Comparison of ENCODE assay signal across 16 cellular contexts in genomic region chr4:78557841-78558240, GRCh38. TPM values are rescaled to one million over a fixed set of nuclear protein-coding genes. Genes with fewer than 3 reads are reported as not detected.
A peak's percentile ranks its signal among the peaks of the same experiment; 100 is the strongest.
DNase-seq lines count a peak whose midpoint lies in the region; ATAC-seq and TF ChIP-seq lines count a peak whose summit lies in the region.
"Had no signal": no experiment of that assay in that cellular context is flagged by ENCODE, and none has a peak within 500 bp of the region (broad histone marks: within the 10 kb centered on the region; RNA-seq: fewer than 3 reads in every experiment).

No MANE protein-coding gene starts in this region.

- peak overlapping the region; percentile 93 for H3K27ac Mint-ChIP-seq in Calu3 (ENCODE audit: unreplicated experiment)
- no peak overlapping the region for H3K27ac Mint-ChIP-seq in stimulated activated naive B cell treated with anti-CD40 and anti-IgM and Interleukin-4, amounts not matched to agents 10 μg/mL and 1 μg/mL and 100 μg/mL, for 72 hours
- H3K27ac Mint-ChIP-seq: GM23338 had no signal

- H3K4me3 Mint-ChIP-seq in Calu3 (ENCODE audit: low read depth, unreplicated experiment) = no peak overlapping the region
- no peak overlapping the region for H3K4me3 Mint-ChIP-seq in stimulated activated naive B cell treated with anti-CD40 and anti-IgM and Interleukin-4, amounts not matched to agents 10 μg/mL and 1 μg/mL and 100 μg/mL, for 72 hours
- H3K4me3 Mint-ChIP-seq: CD4-positive, CD25-positive, alpha-beta regulatory T cell; GM23338 had no signal

- no peaks in the 10 kb centered on the region for H4K20me1 ChIP-seq in PC-9 (ENCODE audit: insufficient read depth)
- H4K20me1 ChIP-seq in hepatocyte (ENCODE audit: insufficient read depth, poor library complexity, severe bottlenecking) = no peaks in the 10 kb centered on the region
- H4K20me1 ChIP-seq in smooth muscle cell (ENCODE audit: low read depth) = no peaks in the 10 kb centered on the region

- no peak for TF ChIP-seq CTCF in Calu3 (IDR thresholded peaks at IDR 0.05; ENCODE audit: unreplicated experiment)
- TF ChIP-seq CTCF in PC-9 (conservative IDR thresholded peaks at IDR 0.05) = no peak
- TF ChIP-seq CTCF in hepatocyte (IDR thresholded peaks at IDR 0.05; ENCODE audit: poor library complexity) = no peak
- TF ChIP-seq CTCF in smooth muscle cell (IDR thresholded peaks at IDR 0.05; ENCODE audit: borderline replicate concordance, insufficient read depth, poor library complexity, severe bottlenecking) = no peak

- H3K4me3 ChIP-seq in PC-9 (no peak overlapping the region), hepatocyte (no peak overlapping the region), smooth muscle cell (no peak overlapping the region)
- H3K4me3 ChIP-seq: GM23338 had no signal

- H3K4me1 ChIP-seq in PC-9 (replicated peaks; ENCODE audit: insufficient read depth) (peaks cover 84% of the 10 kb centered on the region), hepatocyte (ENCODE audit: insufficient read depth) (peaks cover 62% of the 10 kb centered on the region), smooth muscle cell (ENCODE audit: low read depth) (peaks cover 19% of the 10 kb centered on the region)

- H3K9me2 ChIP-seq in PC-9 (ENCODE audit: insufficient read depth) = no peaks in the 10 kb centered on the region
- no peaks in the 10 kb centered on the region for H3K9me2 ChIP-seq in hepatocyte (replicated peaks; ENCODE audit: insufficient read depth)

- H3K79me2 ChIP-seq in PC-9 (ENCODE audit: low read depth) = peaks cover 53% of the 10 kb centered on the region
- peaks cover 38% of the 10 kb centered on the region for H3K79me2 ChIP-seq in hepatocyte
- no peaks in the 10 kb centered on the region for H3K79me2 ChIP-seq in smooth muscle cell (ENCODE audit: low read depth)

- H3K9me3 Mint-ChIP-seq in Calu3 (ENCODE audit: low read depth, unreplicated experiment) = no peaks in the 10 kb centered on the region
- H3K9me3 Mint-ChIP-seq in stimulated activated naive B cell treated with anti-CD40 and anti-IgM and Interleukin-4, amounts not matched to agents 10 μg/mL and 1 μg/mL and 100 μg/mL, for 72 hours = no peaks in the 10 kb centered on the region
- H3K9me3 Mint-ChIP-seq: GM23338 had no signal

- peaks cover 55% of the 10 kb centered on the region for H3K4me1 Mint-ChIP-seq in Calu3 (ENCODE audit: low read depth, unreplicated experiment)
- no peaks in the 10 kb centered on the region for H3K4me1 Mint-ChIP-seq in stimulated activated naive B cell treated with anti-CD40 and anti-IgM and Interleukin-4, amounts not matched to agents 10 μg/mL and 1 μg/mL and 100 μg/mL, for 72 hours
- H3K4me1 Mint-ChIP-seq: CD4-positive, CD25-positive, alpha-beta regulatory T cell had no signal

- H3F3A ChIP-seq in PC-9 (ENCODE audit: insufficient read depth, low read depth) (peaks cover 30% of the 10 kb centered on the region), smooth muscle cell (ENCODE audit: low read depth) (peaks cover 13% of the 10 kb centered on the region)

- CTCF ChIA-PET in Calu3 (lab: Charles Lee) (no interaction called here), PC-9 (lab: Charles Lee) (no interaction called here)

- H3K9me3 ChIP-seq in PC-9 (ENCODE audit: insufficient read depth, low read depth) (no peaks in the 10 kb centered on the region), hepatocyte (ENCODE audit: low read depth) (no peaks in the 10 kb centered on the region), smooth muscle cell (replicated peaks; ENCODE audit: low read depth) (no peaks in the 10 kb centered on the region)

- no peaks in the 10 kb centered on the region for H3K27me3 ChIP-seq in PC-9 (ENCODE audit: insufficient read depth, low read depth)
- no peaks in the 10 kb centered on the region for H3K27me3 ChIP-seq in hepatocyte
- no peaks in the 10 kb centered on the region for H3K27me3 ChIP-seq in smooth muscle cell (ENCODE audit: low read depth)

- BruUV-seq in Calu3 (replicated peaks; lab: Mats Ljungman, UMichigan) = no TSS peak
- BruUV-seq in PC-9 (replicated peaks; lab: Mats Ljungman, UMichigan) = no TSS peak

- no peak for DNase-seq in Calu3
- DNase-seq in PC-9 = no peak
- DNase-seq in hepatocyte (ENCODE audit: low spot score) = no peak
- DNase-seq in smooth muscle cell (lab: John Stamatoyannopoulos, UW; ENCODE audit: unreplicated experiment) = no peak
- DNase-seq in AML-193 (lab: John Stamatoyannopoulos, UW) = no peak
- no peak for DNase-seq in stimulated activated naive B cell treated with anti-CD40 and anti-IgM and Interleukin-4, amounts not matched to agents 10 μg/mL and 1 μg/mL and 100 μg/mL, for 72 hours
- DNase-seq: CD4-positive, CD25-positive, alpha-beta regulatory T cell; DMS79 treated with DMSO at 0.1 percent for 48 hours; NCI-H187 treated with DMSO at 0.1 percent for 48 hours; NCI-H2171 treated with DMSO at 0.1 percent for 48 hours; NCI-H774; SHP77 had no signal

- ATAC-seq in GM19023 (IDR thresholded peaks at IDR 0.05; ENCODE audit: unreplicated experiment) (no peak), HG03354 (IDR thresholded peaks at IDR 0.05; ENCODE audit: poor library complexity, severe bottlenecking, unreplicated experiment) (no peak)
- no peak for ATAC-seq in stimulated activated naive B cell treated with anti-CD40 and anti-IgM and Interleukin-4, amounts not matched to agents 10 μg/mL and 1 μg/mL and 100 μg/mL, for 72 hours (replicated peaks)
- ATAC-seq: Panc1 had no signal

- no peaks in the 10 kb centered on the region for H3K27me3 Mint-ChIP-seq in Calu3 (ENCODE audit: unreplicated experiment)
- H3K27me3 Mint-ChIP-seq in stimulated activated naive B cell treated with anti-CD40 and anti-IgM and Interleukin-4, amounts not matched to agents 10 μg/mL and 1 μg/mL and 100 μg/mL, for 72 hours = peaks cover 10 to 21% of the 10 kb centered on the region in 2 donors

- peaks cover 72% of the 10 kb centered on the region for H3K36me3 Mint-ChIP-seq in Calu3 (ENCODE audit: insufficient read depth, unreplicated experiment)
- no peaks in the 10 kb centered on the region for H3K36me3 Mint-ChIP-seq in stimulated activated naive B cell treated with anti-CD40 and anti-IgM and Interleukin-4, amounts not matched to agents 10 μg/mL and 1 μg/mL and 100 μg/mL, for 72 hours
- H3K36me3 Mint-ChIP-seq: CD4-positive, CD25-positive, alpha-beta regulatory T cell had no signal

- H3K4me2 ChIP-seq in PC-9 = no peak overlapping the region
- peak overlapping the region; percentile 39 for H3K4me2 ChIP-seq in hepatocyte
- H3K4me2 ChIP-seq in smooth muscle cell = peak overlapping the region; percentile 60
- H3K4me2 ChIP-seq: GM23338 had no signal

- peaks cover 38% of the 10 kb centered on the region for H3K36me3 ChIP-seq in PC-9 (ENCODE audit: low read depth)
- H3K36me3 ChIP-seq in hepatocyte (replicated peaks; ENCODE audit: insufficient read depth, low read depth) = no peaks in the 10 kb centered on the region
- H3K36me3 ChIP-seq in smooth muscle cell (ENCODE audit: low read depth) = no peaks in the 10 kb centered on the region

- POLR2A ChIA-PET in PC-9 (lab: Charles Lee; ENCODE audit: unreplicated experiment) = no interaction called here

- intact Hi-C loops in Calu3 (cut with micrococcal nuclease; ENCODE audit: unreplicated experiment) (no loop called here), PC-9 (cut with micrococcal nuclease; ENCODE audit: unreplicated experiment) (no loop called here)

- H3K27ac ChIP-seq in PC-9 = peak overlapping the region; percentile 31; the same call in 1 of the 2 replicates
- H3K27ac ChIP-seq in hepatocyte = peak overlapping the region; percentile 83
- H3K27ac ChIP-seq in smooth muscle cell (ENCODE audit: low read depth) = peak overlapping the region; percentile 64

- WGBS in hepatocyte (ENCODE audit: low lambda C conversion rate, missing lambda C conversion rate) = 64% methylated on average over 2 of the region's 2 CpGs
- WGBS in smooth muscle cell (ENCODE audit: low lambda C conversion rate) = 55% methylated on average over 2 of the region's 2 CpGs

- no peak overlapping the region for H2AFZ ChIP-seq in PC-9
- no peak overlapping the region for H2AFZ ChIP-seq in hepatocyte
- H2AFZ ChIP-seq in smooth muscle cell (ENCODE audit: low read depth) = peak overlapping the region; percentile 33
- H2AFZ ChIP-seq: GM23338 had no signal

- H3K9ac ChIP-seq in smooth muscle cell (ENCODE audit: low read depth) = no peak overlapping the region

RNA-seq across cellular contexts. Expression of gene ANXA3, which starts 6.3 kb away (rescaled TPM):
- total RNA-seq in Calu3 (2022) (158 and 188 TPM in 2 replicates), PC-9 (2021) (139 and 140 TPM in 2 replicates), hepatocyte (194 and 218 TPM in 2 replicates), smooth muscle cell (39.0 and 44.5 TPM in 2 replicates)
- polyA plus RNA-seq in hepatocyte (198 and 201 TPM in 2 replicates), smooth muscle cell (16.7 and 59.0 TPM in 2 replicates)
- total RNA-seq: CD4-positive, CD25-positive, alpha-beta regulatory T cell had no signal
- polyA plus RNA-seq: CD4-positive, CD25-positive, alpha-beta regulatory T cell had no signal

Comparison
In these comparisons a context has a peak if more than half of its experiments do, and no peak if none do; other contexts are left out.
1. H3K27ac ChIP-seq: peak in every context shown above with its lines; median percentile 83 in hepatocyte; 64 in smooth muscle cell; 31 in PC-9.